Comparison of ENCODE assay signal across 9 cellular contexts in the genomic region with DNA sequence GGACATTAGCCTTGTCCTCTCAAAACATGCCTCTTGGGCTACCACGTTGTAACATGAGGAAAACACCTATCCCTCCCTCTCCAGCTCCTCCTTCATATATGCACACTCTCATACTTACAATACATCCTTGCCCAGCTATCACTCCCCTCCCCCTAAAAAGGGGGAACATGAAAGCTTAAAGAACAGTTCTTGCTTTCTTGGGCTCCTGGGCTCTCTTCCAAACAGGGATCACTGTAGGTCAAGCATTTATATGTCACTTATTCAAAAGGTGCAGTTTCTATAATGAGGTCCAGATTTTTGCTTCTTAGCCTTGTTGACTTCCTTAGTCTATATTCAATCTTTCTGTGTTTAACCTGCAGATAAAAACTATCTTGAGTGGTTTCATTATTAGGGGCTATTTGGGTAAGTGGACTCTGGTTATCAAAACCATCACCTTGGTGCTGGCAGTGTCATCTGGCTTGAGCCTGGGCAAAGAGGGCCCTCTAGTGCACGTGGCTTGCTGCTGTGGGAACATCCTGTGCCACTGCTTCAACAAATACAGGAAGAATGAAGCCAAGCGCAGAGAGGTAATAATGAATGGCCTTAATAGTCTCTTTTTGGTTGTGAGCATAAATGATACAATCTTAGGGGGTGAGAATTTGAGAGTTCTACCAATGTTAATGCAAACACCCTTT.
DNase-seq lines count a peak whose midpoint lies in the region; ATAC-seq and TF ChIP-seq lines count a peak whose summit lies in the region.
"Had no signal": no experiment of that assay in that cellular context is flagged by ENCODE, and none has a peak within 500 bp of the region (broad histone marks: within the 10 kb centered on the region; RNA-seq: fewer than 3 reads in every experiment).

No MANE protein-coding gene starts in this region.

- peak; percentile 26 for TF ChIP-seq CTCF in cardiac fibroblast (IDR thresholded peaks at IDR 0.05; ENCODE audit: low read depth, low read length)

- DNase-seq in NCI-H510A treated with DMSO at 0.1 percent for 48 hours (lab: John Stamatoyannopoulos, UW) (peak; percentile 2), NCI-H510A (lab: John Stamatoyannopoulos, UW) (no peak), MV-4-11 (lab: John Stamatoyannopoulos, UW) (peak; percentile 0), cardiac fibroblast (ENCODE audit: low read depth in 2 of 2) (peak; percentile 41 to 45), mucosa of gallbladder (ENCODE audit: low spot score) (peak; percentile 32)
- no peak for DNase-seq in activated effector memory CD4-positive, alpha-beta T cell treated with anti-CD3 and anti-CD28 coated beads, Interleukin-2, amount 50 U/mL, for 16 hours
- DNase-seq: DND-41 had no signal

- no peak overlapping the region for H3K4me3 ChIP-seq in cardiac fibroblast (replicated peaks in 1 of 2; ENCODE audit: low read depth in 2 of 2, low read length in 2 of 2)

- ATAC-seq in GM19455 (IDR thresholded peaks at IDR 0.05; ENCODE audit: unreplicated experiment) (no peak), GM21526 (IDR thresholded peaks at IDR 0.05; ENCODE audit: low FRiP score, unreplicated experiment) (no peak)

Comparison
In these comparisons a context has a peak if more than half of its experiments do, and no peak if none do; other contexts are left out.
1. DNase-seq: peak in NCI-H510A treated with DMSO at 0.1 percent for 48 hours (single experiment), MV-4-11 (single experiment), cardiac fibroblast (2 of 2) and mucosa of gallbladder (single experiment); none in NCI-H510A (single experiment) and activated effector memory CD4-positive, alpha-beta T cell treated with anti-CD3 and anti-CD28 coated beads, Interleukin-2, amount 50 U/mL, for 16 hours (single experiment).